Comparison of ENCODE assay signal across 21 cellular contexts in genomic region chr4:18034099-18034498, GRCh38.
"Had no signal": no experiment of that assay in that cellular context is flagged by ENCODE, and none has a peak within 500 bp of the region (broad histone marks: within the 10 kb centered on the region; RNA-seq: fewer than 3 reads in every experiment).

No MANE protein-coding gene starts in this region.

- H3K27ac ChIP-seq: coronary artery, esophagus squamous epithelium, gastrocnemius medialis, sigmoid colon, transverse colon had no signal

- ATAC-seq: activated T-cell treated with anti-CD3 and anti-CD28 coated beads, Interleukin-2, amount 50 U/mL, for 72 hours; gastrocnemius medialis; stimulated activated naive B cell treated with anti-CD40 and anti-IgM and Interleukin-4, amounts not matched to agents 10 μg/mL and 1 μg/mL and 100 μg/mL, for 72 hours; T-helper 17 cell had no signal

- DNase-seq: activated CD4-positive, alpha-beta memory T cell treated with anti-CD3 and anti-CD28 coated beads for 36 hours; activated CD4-positive, alpha-beta T cell treated with anti-CD3 and anti-CD28 coated beads for 48 hours; activated effector memory CD4-positive, alpha-beta T cell treated with Interleukin-2 at 50 U/mL for 16 hours; activated naive CD4-positive, alpha-beta T cell treated with anti-CD3 and anti-CD28 coated beads for 36 hours; activated naive CD8-positive, alpha-beta T cell treated with anti-CD3 and anti-CD28 coated beads, Interleukin-2, amount 10 ng/mL, durations not matched to agents 7 days and 5 days; activated T-cell treated with anti-CD3 and anti-CD28 coated beads, Interleukin-2, amount 50 U/mL, for 72 hours; amygdala; cerebellar nuclear complex; esophagus squamous epithelium; gastrocnemius medialis; hippocampal formation; mesendoderm; naive B cell; retina; sigmoid colon; stimulated activated CD4-positive, alpha-beta T cell treated with anti-CD3 and anti-CD28 coated beads, Interleukin-15, amount 100 ng/mL, for 24 hours; stimulated activated naive B cell treated with anti-CD40 and anti-IgM and Interleukin-4, amounts not matched to agents 10 μg/mL and 1 μg/mL and 100 μg/mL, for 72 hours; T-helper 17 cell; transverse colon had no signal

- H3K27me3 ChIP-seq: esophagus squamous epithelium, gastrocnemius medialis, sigmoid colon, transverse colon had no signal

- H3K4me2 ChIP-seq: smooth muscle cell had no signal

- H3K4me3 ChIP-seq: coronary artery, esophagus squamous epithelium, gastrocnemius medialis, sigmoid colon, smooth muscle cell, transverse colon had no signal

- H3K4me1 ChIP-seq: esophagus squamous epithelium, gastrocnemius medialis, sigmoid colon, transverse colon had no signal

- H3K9me3 ChIP-seq: esophagus squamous epithelium, gastrocnemius medialis, sigmoid colon, transverse colon had no signal

- H3K36me3 ChIP-seq: esophagus squamous epithelium, gastrocnemius medialis, sigmoid colon, transverse colon had no signal
